Comparison of ENCODE assay signal across 1 cellular context in genomic region chr18:76621184-76621583, GRCh38.
TF ChIP-seq lines count a peak whose summit lies in the region.

No MANE protein-coding gene starts in this region.

TF ChIP-seq in WTC11, 78 proteins besides CTCF, POLR2A, EP300 and RAD21 (continued from another document):
- TF ChIP-seq ZNF425 (CRISPR knock-in tag; conservative IDR thresholded peaks at IDR 0.05), result no peak
- TF ChIP-seq ZNF416 (CRISPR knock-in tag; IDR thresholded peaks at IDR 0.05), result no peak
